In genomic region chrX:41596586-41596985, GRCh38 we compare ENCODE assay signal across 10 cellular contexts.
A peak's percentile ranks its signal among the peaks of the same experiment; 100 is the strongest.
DNase-seq lines count a peak whose midpoint lies in the region; ATAC-seq, FAIRE-seq and TF ChIP-seq lines count a peak whose summit lies in the region.
"Had no signal": no experiment of that assay in that cellular context is flagged by ENCODE, and none has a peak within 500 bp of the region (broad histone marks: within the 10 kb centered on the region; RNA-seq: fewer than 3 reads in every experiment).

No MANE protein-coding gene starts in this region.

- H3K9me3 Mint-ChIP-seq in activated naive CD8-positive, alpha-beta T cell treated with anti-CD3 and anti-CD28 coated beads, Interleukin-2, amount 50 U/mL, for 24 hours = no peaks in the 10 kb centered on the region
- no peaks in the 10 kb centered on the region for H3K9me3 Mint-ChIP-seq in activated naive CD8-positive, alpha-beta T cell treated with anti-CD3 and anti-CD28 coated beads for 36 hours
- no peaks in the 10 kb centered on the region for H3K9me3 Mint-ChIP-seq in CD4-positive, alpha-beta T cell

- intact Hi-C loops in CD4-positive, alpha-beta T cell (cut with DNase I, micrococcal nuclease) = no loop called here
- intact Hi-C loops in left lung (cut with DNase I) = no loop called here

- no peaks in the 10 kb centered on the region for H3K4me1 ChIP-seq in left lung

- H3K36me3 Mint-ChIP-seq in activated naive CD8-positive, alpha-beta T cell treated with anti-CD3 and anti-CD28 coated beads, Interleukin-2, amount 50 U/mL, for 24 hours (ENCODE audit: low read depth) = peaks cover 4% of the 10 kb centered on the region
- peaks cover 7% of the 10 kb centered on the region for H3K36me3 Mint-ChIP-seq in activated naive CD8-positive, alpha-beta T cell treated with anti-CD3 and anti-CD28 coated beads for 36 hours
- peaks cover 14% of the 10 kb centered on the region for H3K36me3 Mint-ChIP-seq in CD4-positive, alpha-beta T cell (ENCODE audit: low read depth)

- no peaks in the 10 kb centered on the region for H3K27me3 Mint-ChIP-seq in activated naive CD8-positive, alpha-beta T cell treated with anti-CD3 and anti-CD28 coated beads, Interleukin-2, amount 50 U/mL, for 24 hours
- no peaks in the 10 kb centered on the region for H3K27me3 Mint-ChIP-seq in activated naive CD8-positive, alpha-beta T cell treated with anti-CD3 and anti-CD28 coated beads for 36 hours
- H3K27me3 Mint-ChIP-seq in CD4-positive, alpha-beta T cell = no peaks in the 10 kb centered on the region

- no peak overlapping the region for H3K4me3 Mint-ChIP-seq in activated naive CD8-positive, alpha-beta T cell treated with anti-CD3 and anti-CD28 coated beads, Interleukin-2, amount 50 U/mL, for 24 hours
- H3K4me3 Mint-ChIP-seq in activated naive CD8-positive, alpha-beta T cell treated with anti-CD3 and anti-CD28 coated beads for 36 hours = no peak overlapping the region
- no peak overlapping the region for H3K4me3 Mint-ChIP-seq in CD4-positive, alpha-beta T cell

- H3K9me3 ChIP-seq in CD4-positive, alpha-beta T cell (ENCODE audit: control insufficient read depth, low read length) = no peaks in the 10 kb centered on the region
- H3K9me3 ChIP-seq in left lung = no peaks in the 10 kb centered on the region

- no peak for DNase-seq in activated naive CD8-positive, alpha-beta T cell treated with anti-CD3 and anti-CD28 coated beads, Interleukin-2, amount 50 U/mL, for 24 hours
- DNase-seq in activated naive CD8-positive, alpha-beta T cell treated with anti-CD3 and anti-CD28 coated beads for 36 hours = no peak
- DNase-seq in RCC 7860 (ENCODE audit: low spot score) = peak; percentile 53
- DNase-seq in stimulated activated naive CD8-positive, alpha-beta T cell treated with anti-CD3 and anti-CD28 coated beads, Interleukin-15, Interleukin-2, amounts not matched to agents 100 U/mL and 50 U/mL, for 24 hours = no peak
- DNase-seq in CD4-positive, alpha-beta T cell = no peak
- DNase-seq in left lung = no peak
- no peak for DNase-seq in stimulated activated CD4-positive, alpha-beta T cell treated with anti-CD3 and anti-CD28 coated beads, Interleukin-12 subunit alpha, Interleukin-12 subunit beta, amount 100 ng/mL, for 4 hours
- DNase-seq: activated CD4-positive, alpha-beta T cell treated with anti-CD3 and anti-CD28 coated beads for 1 hour; NCI-H774 had no signal

- POLR2A ChIA-PET in CD4-positive, alpha-beta T cell (lab: Charles Lee) = no interaction called here

- H3K27me3 ChIP-seq in CD4-positive, alpha-beta T cell (ENCODE audit: control insufficient read depth, insufficient read depth, low read length) = no peaks in the 10 kb centered on the region
- no peaks in the 10 kb centered on the region for H3K27me3 ChIP-seq in left lung

- TF ChIP-seq CTCF in CD4-positive, alpha-beta T cell (IDR thresholded peaks at IDR 0.05) = no peak
- no peak for TF ChIP-seq CTCF in left lung (IDR thresholded peaks at IDR 0.05)

- no peaks in the 10 kb centered on the region for H3K36me3 ChIP-seq in left lung

- ATAC-seq in activated naive CD8-positive, alpha-beta T cell treated with anti-CD3 and anti-CD28 coated beads, Interleukin-2, amount 50 U/mL, for 24 hours = peak; percentile 71
- ATAC-seq in HG02870 (IDR thresholded peaks at IDR 0.05; ENCODE audit: unreplicated experiment) (peak; percentile 99), left lung (no peak)
- ATAC-seq in stimulated activated naive CD8-positive, alpha-beta T cell treated with anti-CD3 and anti-CD28 coated beads, Interleukin-15, Interleukin-2, amounts not matched to agents 100 U/mL and 50 U/mL, for 24 hours = peak; percentile 76
- ATAC-seq in CD4-positive, alpha-beta T cell (ENCODE audit: poor library complexity) = no peak

- CTCF ChIA-PET in CD4-positive, alpha-beta T cell (lab: Charles Lee) = no interaction called here

- H3K27ac Mint-ChIP-seq in activated naive CD8-positive, alpha-beta T cell treated with anti-CD3 and anti-CD28 coated beads, Interleukin-2, amount 50 U/mL, for 24 hours = no peak overlapping the region
- no peak overlapping the region for H3K27ac Mint-ChIP-seq in activated naive CD8-positive, alpha-beta T cell treated with anti-CD3 and anti-CD28 coated beads for 36 hours
- no peak overlapping the region for H3K27ac Mint-ChIP-seq in CD4-positive, alpha-beta T cell

- FAIRE-seq in RCC 7860 (lab: Jason Lieb, UNC) = peak; percentile 96

- no peak overlapping the region for H3K27ac ChIP-seq in CD4-positive, alpha-beta T cell (ENCODE audit: low read depth, low read length)
- no peak overlapping the region for H3K27ac ChIP-seq in left lung

- H3K4me3 ChIP-seq in left lung = no peak overlapping the region

- peaks cover 10% of the 10 kb centered on the region for H3K4me1 Mint-ChIP-seq in activated naive CD8-positive, alpha-beta T cell treated with anti-CD3 and anti-CD28 coated beads, Interleukin-2, amount 50 U/mL, for 24 hours
- peaks cover 8% of the 10 kb centered on the region for H3K4me1 Mint-ChIP-seq in activated naive CD8-positive, alpha-beta T cell treated with anti-CD3 and anti-CD28 coated beads for 36 hours
- H3K4me1 Mint-ChIP-seq in CD4-positive, alpha-beta T cell (ENCODE audit: low read depth) = no peaks in the 10 kb centered on the region

Comparison
In these comparisons a context has a peak if more than half of its experiments do, and no peak if none do; other contexts are left out.
1. ATAC-seq: peak in activated naive CD8-positive, alpha-beta T cell treated with anti-CD3 and anti-CD28 coated beads, Interleukin-2, amount 50 U/mL, for 24 hours (single experiment), HG02870 (single experiment) and stimulated activated naive CD8-positive, alpha-beta T cell treated with anti-CD3 and anti-CD28 coated beads, Interleukin-15, Interleukin-2, amounts not matched to agents 100 U/mL and 50 U/mL, for 24 hours (single experiment); none in CD4-positive, alpha-beta T cell (single experiment) and left lung (single experiment).